8 cellular contexts compared by ENCODE assay signal in genomic region chr10:87861566-87861952, GRCh38. TPM values are rescaled to one million over a fixed set of nuclear protein-coding genes. Genes with fewer than 3 reads are reported as not detected.
DNase-seq lines count a peak whose midpoint lies in the region; ATAC-seq and TF ChIP-seq lines count a peak whose summit lies in the region.

No MANE protein-coding gene starts in this region.

- no peak for TF ChIP-seq CTCF in lung (IDR thresholded peaks at IDR 0.05; ENCODE audit: control extremely low read depth, extremely low read depth)

- peak overlapping the region; percentile 86 to 94 for H3K9ac ChIP-seq in duodenal mucosa (ENCODE audit: low read depth in 1 of 2, low read length in 2 of 2)

- H3K27ac ChIP-seq in duodenal mucosa (ENCODE audit: low read depth, low read length): peak overlapping the region; percentile 93
- peak overlapping the region; percentile 85 to 91 for H3K27ac ChIP-seq in lung (ENCODE audit: low read depth in 1 of 2, low read length in 1 of 2)
- H3K27ac ChIP-seq in temporal lobe (ENCODE audit: low read depth, low read length): peak overlapping the region; percentile 88

- H3K36me3 ChIP-seq in duodenal mucosa (ENCODE audit: control insufficient read depth in 1 of 2, insufficient read depth in 2 of 2, low read length in 2 of 2) (no peaks in the 10 kb centered on the region), lung (ENCODE audit: control insufficient read depth in 2 of 2, insufficient read depth in 2 of 2, low read length in 2 of 2) (no peaks in the 10 kb centered on the region)

- H3K4me1 ChIP-seq in duodenal mucosa (ENCODE audit: control insufficient read depth in 1 of 2, insufficient read depth in 2 of 2, low read length in 2 of 2) (peaks cover 13 to 16% of the 10 kb centered on the region in 2 donors), lung (ENCODE audit: control insufficient read depth in 2 of 2, insufficient read depth in 2 of 2, low read length in 2 of 2) (peaks cover 0 to 3% of the 10 kb centered on the region in 2 donors)

- WGBS in lung, 2 donors: 2 to 7% methylated on average over 16 of the region's 16 CpGs

- H3K4me3 ChIP-seq in duodenal mucosa (ENCODE audit: low read depth in 1 of 2, low read length in 2 of 2): peak overlapping the region; percentile 93 to 97
- peak overlapping the region; percentile 71 for H3K4me3 ChIP-seq in lung

- DNase-seq in stimulated activated CD4-positive, alpha-beta T cell treated with anti-CD3 and anti-CD28 coated beads, Interleukin-15, amount 100 ng/mL, for 24 hours: peak; percentile 36
- DNase-seq in stimulated activated CD4-positive, alpha-beta T cell treated with anti-CD3 and anti-CD28 coated beads, Interleukin-4, amount 100 ng/mL, for 1 hour: no peak
- peak; percentile 48 for DNase-seq in RKO (ENCODE audit: low spot score)
- peak; percentile 79 for DNase-seq in lung (ENCODE audit: low spot score)
- DNase-seq in NCI-H774 (lab: John Stamatoyannopoulos, UW): no peak

- H3K27me3 ChIP-seq in duodenal mucosa (ENCODE audit: control insufficient read depth in 1 of 2, insufficient read depth in 2 of 2, low read length in 2 of 2): no peaks in the 10 kb centered on the region
- H3K27me3 ChIP-seq in lung (ENCODE audit: control insufficient read depth, insufficient read depth): no peaks in the 10 kb centered on the region

- ATAC-seq in HG03025 (IDR thresholded peaks at IDR 0.05; ENCODE audit: low FRiP score, unreplicated experiment): peak; percentile 6
- peak; percentile 5 for ATAC-seq in lung (ENCODE audit: insufficient read depth, low FRiP score)

- H3K9me3 ChIP-seq in duodenal mucosa (ENCODE audit: control insufficient read depth in 1 of 2, low read length in 2 of 2): peaks cover 0 to 1% of the 10 kb centered on the region in 2 donors
- H3K9me3 ChIP-seq in lung (ENCODE audit: control insufficient read depth in 2 of 2, insufficient read depth in 1 of 2, low read length in 1 of 2): no peaks in the 10 kb centered on the region

RNA-seq across cellular contexts. Expression of gene KLLN, which starts 1.8 kb away (rescaled TPM):
- total RNA-seq in lung (1 to 10 TPM; 1.1 to 1.5 TPM), temporal lobe (0.49 TPM)
- under 1 TPM; 0.14 to 0.66 TPM for polyA plus RNA-seq in lung

RNA-seq across cellular contexts. Expression of gene PTEN, which starts 1.9 kb away (rescaled TPM):
- 100 to 1,000 TPM in 1 of 2 donors, 10 to 100 TPM in 1; 91.9 to 334 TPM for total RNA-seq in lung
- 10 to 100 TPM; 29.4 to 36.3 TPM for polyA plus RNA-seq in lung
- total RNA-seq in temporal lobe: 147 TPM

RNA-seq across cellular contexts. Expression of gene ATAD1, which starts 43.5 kb away (rescaled TPM):
- total RNA-seq in lung (10 to 100 TPM; 37.6 to 50.2 TPM), temporal lobe (59.0 TPM)
- polyA plus RNA-seq in lung: 10 to 100 TPM; 11.6 to 19.8 TPM

Comparison
In these comparisons a context has a peak if more than half of its experiments do, and no peak if none do; other contexts are left out.
1. DNase-seq: peak in stimulated activated CD4-positive, alpha-beta T cell treated with anti-CD3 and anti-CD28 coated beads, Interleukin-15, amount 100 ng/mL, for 24 hours (single experiment), RKO (single experiment) and lung (single experiment); none in stimulated activated CD4-positive, alpha-beta T cell treated with anti-CD3 and anti-CD28 coated beads, Interleukin-4, amount 100 ng/mL, for 1 hour (single experiment) and NCI-H774 (single experiment).
2. Peak in every context shown above with its lines, with median percentiles within 50 percentile points of each other: H3K27ac ChIP-seq.